Comparison of ENCODE assay signal across 8 cellular contexts in genomic region chr11:536841-537621, GRCh38. TPM values are rescaled to one million over a fixed set of nuclear protein-coding genes. Genes with fewer than 3 reads are reported as not detected.
DNase-seq lines count a peak whose midpoint lies in the region; ATAC-seq and TF ChIP-seq lines count a peak whose summit lies in the region.

A gene with protein sequence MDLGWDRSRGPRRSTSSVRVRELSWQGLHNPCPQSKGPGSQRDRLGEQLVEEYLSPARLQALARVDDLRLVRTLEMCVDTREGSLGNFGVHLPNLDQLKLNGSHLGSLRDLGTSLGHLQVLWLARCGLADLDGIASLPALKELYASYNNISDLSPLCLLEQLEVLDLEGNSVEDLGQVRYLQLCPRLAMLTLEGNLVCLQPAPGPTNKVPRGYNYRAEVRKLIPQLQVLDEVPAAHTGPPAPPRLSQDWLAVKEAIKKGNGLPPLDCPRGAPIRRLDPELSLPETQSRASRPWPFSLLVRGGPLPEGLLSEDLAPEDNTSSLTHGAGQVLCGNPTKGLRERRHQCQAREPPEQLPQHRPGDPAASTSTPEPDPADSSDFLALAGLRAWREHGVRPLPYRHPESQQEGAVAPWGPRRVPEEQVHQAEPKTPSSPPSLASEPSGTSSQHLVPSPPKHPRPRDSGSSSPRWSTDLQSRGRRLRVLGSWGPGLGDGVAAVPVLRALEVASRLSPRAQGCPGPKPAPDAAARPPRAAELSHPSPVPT (plus strand): TSS chr11:537527. CDS start chr11:540685, 3,158 bp downstream.

- H3K4me1 Mint-ChIP-seq in neural progenitor cell, result peaks cover 14% of the 10 kb centered on the region

- TF ChIP-seq CTCF in OCI-LY1 (IDR thresholded peaks at IDR 0.05; ENCODE audit: low read length), result no peak
- TF ChIP-seq CTCF in fibroblast of lung (conservative IDR thresholded peaks at IDR 0.05 in 1 of 2, IDR thresholded peaks at IDR 0.05 in 1 of 2; ENCODE audit: low read depth in 1 of 2, low read length in 2 of 2), result no peak
- TF ChIP-seq CTCF in neural progenitor cell (IDR thresholded peaks at IDR 0.05), result no peak

- H3F3A ChIP-seq in OCI-LY1 (ENCODE audit: insufficient read depth, low read length), result peaks cover 5% of the 10 kb centered on the region; the same call in 1 of the 2 replicates
- peaks cover 30% of the 10 kb centered on the region for H3F3A ChIP-seq in neural progenitor cell (ENCODE audit: low read depth)

- H3K27me3 Mint-ChIP-seq in neural progenitor cell (ENCODE audit: insufficient read depth, low read depth), result peaks cover 2% of the 10 kb centered on the region

- no peaks in the 10 kb centered on the region for H3K9me3 Mint-ChIP-seq in neural progenitor cell

- no peaks in the 10 kb centered on the region for H3K9me2 ChIP-seq in OCI-LY1 (ENCODE audit: low read depth, low read length)

- H3K4me3 ChIP-seq in OCI-LY1 (ENCODE audit: low read depth, low read length, poor library complexity, severe bottlenecking) (peak within 1 kb of the TSS; percentile 71), fibroblast of lung (replicated peaks in 1 of 4; ENCODE audit: control extremely low read depth in 1 of 4, insufficient read depth in 1 of 4, low read depth in 3 of 4, low read length in 4 of 4) (peak within 1 kb of the TSS; percentile 24 to 49 (median 38)), neural progenitor cell (peak within 1 kb of the TSS; percentile 94)

- H3K4me1 ChIP-seq in OCI-LY1 (ENCODE audit: insufficient read depth, low read length, severe bottlenecking), result peaks cover 28% of the 10 kb centered on the region
- no peaks in the 10 kb centered on the region for H3K4me1 ChIP-seq in fibroblast of lung (ENCODE audit: control insufficient read depth, extremely low read depth, insufficient read depth, low read length)
- peaks cover 20% of the 10 kb centered on the region for H3K4me1 ChIP-seq in neural progenitor cell

- peak; percentile 97 for DNase-seq in CD1c-positive myeloid dendritic cell (ENCODE audit: extremely low spot score)
- DNase-seq in activated T-cell treated with anti-CD3 and anti-CD28 coated beads, Interleukin-2, amount 50 U/mL, for 48 hours, result peak; percentile 94 to 95
- peak; percentile 73 to 83 for DNase-seq in fibroblast of lung (ENCODE audit: low read depth in 2 of 2)
- DNase-seq in neural progenitor cell (ENCODE audit: low spot score), result peak; percentile 92
- DNase-seq in stromal cell of bone marrow (ENCODE audit: low read depth), result peak; percentile 40

- H3K36me3 ChIP-seq in OCI-LY1 (ENCODE audit: insufficient read depth, low read length), result peaks cover 12% of the 10 kb centered on the region; the same call in 1 of the 2 replicates
- peaks cover 12% of the 10 kb centered on the region for H3K36me3 ChIP-seq in fibroblast of lung (ENCODE audit: control insufficient read depth, insufficient read depth, low read length)
- H3K36me3 ChIP-seq in neural progenitor cell, result no peaks in the 10 kb centered on the region

- ATAC-seq in GM19395 (IDR thresholded peaks at IDR 0.05; ENCODE audit: unreplicated experiment) (peak; percentile 61), HG03575 (IDR thresholded peaks at IDR 0.05; ENCODE audit: extremely low read depth, insufficient number of reproducible peaks, low FRiP score, unreplicated experiment) (peak; percentile 41)

- H3K9ac ChIP-seq in OCI-LY1 (ENCODE audit: low read length) (peak within 1 kb of the TSS; percentile 72), fibroblast of lung (ENCODE audit: insufficient read depth, low read length) (peak within 1 kb of the TSS; percentile 46), neural progenitor cell (no peak within 1 kb of the TSS)

- H3K4me2 ChIP-seq in OCI-LY1 (ENCODE audit: low read length), result peak within 1 kb of the TSS; percentile 65
- peak within 1 kb of the TSS; percentile 81 for H3K4me2 ChIP-seq in fibroblast of lung (ENCODE audit: extremely low read depth, insufficient read depth, low read length)
- H3K4me2 ChIP-seq in neural progenitor cell, result peak within 1 kb of the TSS; percentile 94

- H3K27me3 ChIP-seq in OCI-LY1 (ENCODE audit: insufficient read depth, low read length) (no peaks in the 10 kb centered on the region), fibroblast of lung (ENCODE audit: control insufficient read depth, insufficient read depth, low read length) (no peaks in the 10 kb centered on the region), neural progenitor cell (peaks cover 31% of the 10 kb centered on the region)

- H3K4me3 Mint-ChIP-seq in neural progenitor cell, result peak within 1 kb of the TSS; percentile 95

- no peak within 1 kb of the TSS for H3K27ac Mint-ChIP-seq in neural progenitor cell

- no peaks in the 10 kb centered on the region for H3K36me3 Mint-ChIP-seq in neural progenitor cell

- H3K9me3 ChIP-seq in OCI-LY1 (ENCODE audit: low read length) (no peaks in the 10 kb centered on the region), fibroblast of lung (ENCODE audit: control insufficient read depth, insufficient read depth, low read depth, low read length) (no peaks in the 10 kb centered on the region), neural progenitor cell (ENCODE audit: low read depth) (no peaks in the 10 kb centered on the region)

- H3K79me2 ChIP-seq in OCI-LY1 (ENCODE audit: insufficient read depth, low read length) (no peaks in the 10 kb centered on the region), fibroblast of lung (ENCODE audit: control insufficient read depth, insufficient read depth, low read length) (peaks cover 12% of the 10 kb centered on the region), neural progenitor cell (ENCODE audit: low read depth) (peaks cover 13% of the 10 kb centered on the region)

- no peaks in the 10 kb centered on the region for H4K20me1 ChIP-seq in OCI-LY1 (ENCODE audit: insufficient read depth, low read length)
- H4K20me1 ChIP-seq in fibroblast of lung (ENCODE audit: control insufficient read depth, extremely low read depth, insufficient read depth, low read length), result no peaks in the 10 kb centered on the region
- H4K20me1 ChIP-seq in neural progenitor cell (ENCODE audit: low read depth), result peaks cover 23% of the 10 kb centered on the region

- peak within 1 kb of the TSS; percentile 84 for H3K27ac ChIP-seq in OCI-LY1 (ENCODE audit: low read depth, low read length, poor library complexity, severe bottlenecking)
- H3K27ac ChIP-seq in fibroblast of lung (ENCODE audit: insufficient read depth, low read length), result peak within 1 kb of the TSS; percentile 71
- no peak within 1 kb of the TSS for H3K27ac ChIP-seq in neural progenitor cell

- no peak within 1 kb of the TSS for H2AFZ ChIP-seq in OCI-LY1 (ENCODE audit: low read length)
- peak within 1 kb of the TSS; percentile 26 for H2AFZ ChIP-seq in fibroblast of lung (ENCODE audit: low read length)
- no peak within 1 kb of the TSS for H2AFZ ChIP-seq in neural progenitor cell (replicated peaks)

RNA-seq across cellular contexts. Expression of the gene that starts here (rescaled TPM):
- 0.77 and 1.3 TPM in 2 replicates for total RNA-seq in fibroblast of lung
- polyA plus RNA-seq in fibroblast of lung, result 0.26 and 0.28 TPM in 2 replicates
- 0.80 and 0.87 TPM in 2 replicates for polyA plus RNA-seq in fibroblast of lung (2012)
- 0.19 and 0.98 TPM in 2 replicates for polyA minus RNA-seq in fibroblast of lung (ENCODE audit: low replicate concordance)
- total RNA-seq in neural progenitor cell (ENCODE audit: low replicate concordance), result 0.45 and 1.4 TPM in 2 replicates

Comparison
In these comparisons a context has a peak if more than half of its experiments do, and no peak if none do; other contexts are left out.
1. DNase-seq: peak in every context shown above with its lines; median percentile 97 in CD1c-positive myeloid dendritic cell; 94 in activated T-cell treated with anti-CD3 and anti-CD28 coated beads, Interleukin-2, amount 50 U/mL, for 48 hours; 92 in neural progenitor cell; 78 in fibroblast of lung; 40 in stromal cell of bone marrow.
2. H3K4me3 ChIP-seq: peak in every context shown above with its lines; median percentile 94 in neural progenitor cell; 71 in OCI-LY1; 38 in fibroblast of lung.